In the genomic region with DNA sequence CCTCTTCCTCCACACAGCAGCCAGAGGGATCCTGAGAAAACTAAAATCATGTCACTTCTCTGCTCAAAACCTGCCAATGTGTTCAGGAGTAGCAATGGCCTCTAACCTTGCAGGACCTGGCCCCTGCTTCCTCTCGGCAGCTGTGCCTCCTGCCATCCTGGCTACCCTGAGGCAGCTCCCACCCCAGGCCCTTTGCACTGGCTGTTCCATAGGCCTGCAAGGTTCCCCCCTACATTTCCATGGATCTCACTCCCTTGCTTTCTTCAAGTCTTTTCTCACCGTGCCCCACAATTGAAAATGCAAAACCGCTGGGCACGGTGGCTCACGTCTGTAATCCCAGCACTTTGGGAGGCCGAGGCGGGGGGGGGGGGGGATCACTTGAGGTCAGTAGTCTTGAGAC, we compare ENCODE assay signal across 14 cellular contexts. TPM values are rescaled to one million over a fixed set of nuclear protein-coding genes. Genes with fewer than 3 reads are reported as not detected.
DNase-seq lines count a peak whose midpoint lies in the region; ATAC-seq, FAIRE-seq and TF ChIP-seq lines count a peak whose summit lies in the region.
"Had no signal": no experiment of that assay in that cellular context is flagged by ENCODE, and none has a peak within 500 bp of the region (broad histone marks: within the 10 kb centered on the region; RNA-seq: fewer than 3 reads in every experiment).

No MANE protein-coding gene starts in this region.

- peak overlapping the region; percentile 25; the same call in 1 of the 2 replicates for H2AK5ac ChIP-seq in IMR-90 (ENCODE audit: low read depth, low read length)

- H3K4me1 ChIP-seq in IMR-90 (ENCODE audit: control insufficient read depth, insufficient read depth, low read length) = peaks cover 7% of the 10 kb centered on the region; the same call in 1 of the 2 replicates
- peaks cover 26 to 55% of the 10 kb centered on the region in 2 experiments for H3K4me1 ChIP-seq in K562 (replicated peaks in 1 of 2; ENCODE audit: control insufficient read depth in 2 of 2, insufficient read depth in 2 of 2, low read length in 2 of 2)

- TF ChIP-seq RAD21 in IMR-90 (IDR thresholded peaks at IDR 0.05; ENCODE audit: low read length) (no peak), K562 (CRISPR knock-in tag; conservative IDR thresholded peaks at IDR 0.05 in 1 of 2, IDR thresholded peaks at IDR 0.05 in 1 of 2) (no peak), neural cell (conservative IDR thresholded peaks at IDR 0.05) (no peak)

- H4K8ac ChIP-seq in IMR-90 (ENCODE audit: low read depth in 2 of 2, low read length in 2 of 2) = no peak overlapping the region; a peak in 1 of 4 replicates

- H3K9ac ChIP-seq in IMR-90 (ENCODE audit: low read depth, low read length) (no peak overlapping the region), K562 (ENCODE audit: insufficient read depth in 1 of 2, low read depth in 2 of 2, low read length in 2 of 2) (peak overlapping the region; percentile 42 to 99; a peak in 3 of 4 replicates), neural cell (ENCODE audit: low read length) (no peak overlapping the region)

- TF ChIP-seq POLR2A in IMR-90 (IDR thresholded peaks at IDR 0.05; ENCODE audit: low read depth, low read length) (no peak), K562 (conservative IDR thresholded peaks at IDR 0.05) (no peak)

- no peaks in the 10 kb centered on the region for H3K9me3 Mint-ChIP-seq in T-helper 1 cell treated with Interleukin-12 subunit alpha and Interleukin-12 subunit beta and Interleukin-4 antibody, amounts not matched to agents 30 μg/mL and 1 μg/mL, for 36 hours

- H3K79me2 ChIP-seq in K562 (ENCODE audit: control insufficient read depth, insufficient read depth, low read length) = peaks cover 32% of the 10 kb centered on the region
- H3K79me2 ChIP-seq in neural cell (replicated peaks; ENCODE audit: insufficient read depth, low read length) = no peaks in the 10 kb centered on the region

- H3K4me1 Mint-ChIP-seq in T-helper 1 cell treated with Interleukin-12 subunit alpha and Interleukin-12 subunit beta and Interleukin-4 antibody, amounts not matched to agents 30 μg/mL and 1 μg/mL, for 36 hours (ENCODE audit: low read depth) = peaks cover 27% of the 10 kb centered on the region

- dilution Hi-C loops in IMR-90 (cut with HindIII; ENCODE audit: low sequenced_read_pairs, unreplicated experiment) = no loop called here

- H3K27me3 ChIP-seq in IMR-90 (ENCODE audit: control insufficient read depth, insufficient read depth, low read length) = no peaks in the 10 kb centered on the region
- H3K27me3 ChIP-seq in K562 (ENCODE audit: control insufficient read depth in 2 of 2, insufficient read depth in 2 of 2, low read length in 2 of 2) = no peaks in the 10 kb centered on the region
- no peaks in the 10 kb centered on the region for H3K27me3 ChIP-seq in neural cell (ENCODE audit: insufficient read depth, low read depth, low read length)

- no peak overlapping the region for H3K4ac ChIP-seq in IMR-90 (ENCODE audit: low read depth, low read length)

- H2BK120ac ChIP-seq in IMR-90 (ENCODE audit: low read depth, low read length) = no peak overlapping the region

- H3K18ac ChIP-seq in IMR-90 (ENCODE audit: low read depth, low read length) = no peak overlapping the region

- H3K36me3 ChIP-seq in IMR-90 (ENCODE audit: control insufficient read depth, insufficient read depth, low read length) (peaks cover 4% of the 10 kb centered on the region; the same call in 1 of the 2 replicates), K562 (ENCODE audit: control insufficient read depth, insufficient read depth, low read length) (peaks cover 4% of the 10 kb centered on the region), neural cell (ENCODE audit: insufficient read depth, low read length) (no peaks in the 10 kb centered on the region)

- peaks cover 13% of the 10 kb centered on the region for H3K36me3 Mint-ChIP-seq in T-helper 1 cell treated with Interleukin-12 subunit alpha and Interleukin-12 subunit beta and Interleukin-4 antibody, amounts not matched to agents 30 μg/mL and 1 μg/mL, for 36 hours (ENCODE audit: low read depth)

- H3K27ac ChIP-seq in IMR-90 (ENCODE audit: insufficient read depth, low read length) (no peak overlapping the region), K562 (ENCODE audit: extremely low read depth, low read depth, low read length) (peak overlapping the region; percentile 43; the same call in 2 of the 3 replicates), neural cell (ENCODE audit: low read length) (peak overlapping the region; percentile 89)
- H3K27ac ChIP-seq: psoas muscle, SK-N-MC had no signal

- 0 out of 2 replicates have a peak overlapping the region, but pooled peaks have one; percentile 17 for H3K23ac ChIP-seq in IMR-90 (ENCODE audit: low read depth, low read length)

- DNase-seq in T-helper 1 cell (no peak), IMR-90 (no peak), K562 (ENCODE audit: extremely low read depth in 1 of 4, low spot score in 3 of 4) (no peak), NCI-H1092 (lab: John Stamatoyannopoulos, UW) (no peak), G401 (ENCODE audit: low spot score) (no peak)
- DNase-seq: 8988T, cerebellar nuclear complex, DMS79 treated with DMSO at 0.1 percent for 48 hours, NCI-H345, psoas muscle had no signal

- H3F3A ChIP-seq in neural cell (ENCODE audit: insufficient read depth, low read length, poor library complexity, severe bottlenecking) = peaks cover 6% of the 10 kb centered on the region

- peaks cover 15% of the 10 kb centered on the region for H4K20me1 ChIP-seq in IMR-90 (ENCODE audit: insufficient read depth, low read length)
- no peaks in the 10 kb centered on the region for H4K20me1 ChIP-seq in K562 (replicated peaks; ENCODE audit: control insufficient read depth, insufficient read depth, low read length)
- H4K20me1 ChIP-seq in neural cell (ENCODE audit: insufficient read depth) = peaks cover 5% of the 10 kb centered on the region

- POLR2A ChIA-PET in IMR-90 (lab: Charles Lee; ENCODE audit: unreplicated experiment) = no interaction called here
- POLR2A ChIA-PET in K562 (lab: Yijun Ruan, JAX) = no interaction called here

- FAIRE-seq in K562 (lab: Jason Lieb, UNC) = no peak

- H3K56ac ChIP-seq in IMR-90 (ENCODE audit: extremely low read depth, insufficient read depth, low read length) = no peak overlapping the region

- in situ Hi-C loops in IMR-90 (cut with MboI; ENCODE audit: low sequenced_read_pairs) = no loop called here
- in situ Hi-C loops in K562 (cut with MboI) = no loop called here
- in situ Hi-C loops in G401 (cut with HindIII; ENCODE audit: low sequenced_read_pairs) = no loop called here

- H2BK20ac ChIP-seq in IMR-90 (ENCODE audit: low read depth, low read length) = no peak overlapping the region

- peak overlapping the region; percentile 62 for H3K14ac ChIP-seq in IMR-90 (replicated peaks; ENCODE audit: low read depth, low read length)

- H2AFZ ChIP-seq in IMR-90 (replicated peaks; ENCODE audit: low read length, poor library complexity) (peak overlapping the region; percentile 9), K562 (ENCODE audit: low read depth, low read length) (no peak overlapping the region), neural cell (ENCODE audit: low read depth, low read length) (no peak overlapping the region)

- H3K9me1 ChIP-seq in IMR-90 (ENCODE audit: insufficient read depth, low read length) (peaks cover 18% of the 10 kb centered on the region; the same call in 1 of the 2 replicates), K562 (ENCODE audit: control insufficient read depth, insufficient read depth, low read length) (no peaks in the 10 kb centered on the region)

- intact Hi-C loops in IMR-90 (cut with micrococcal nuclease) (no loop called here), K562 (cut with micrococcal nuclease) (loop anchor here (2.0 kb wide), 1 partner anchor 47 kb away; a partner anchor contains a TSS)

- H3K4me3 ChIP-seq in IMR-90 (ENCODE audit: insufficient read depth, low read depth, low read length) (no peak overlapping the region), K562 (peak overlapping the region; percentile 70; the same call in 1 of the 2 replicates), neural cell (ENCODE audit: low read length) (peak overlapping the region; percentile 90)

- no peak overlapping the region for H3K4me2 ChIP-seq in IMR-90 (ENCODE audit: low read depth, low read length)
- H3K4me2 ChIP-seq in K562 (ENCODE audit: insufficient read depth, low read length) = peak overlapping the region; percentile 97
- H3K4me2 ChIP-seq in neural cell (ENCODE audit: low read length) = no peak overlapping the region

- peaks cover 11 to 55% of the 10 kb centered on the region in 2 experiments; a peak in 3 of 4 replicates for H3K79me1 ChIP-seq in IMR-90 (ENCODE audit: low read depth in 1 of 2, low read length in 2 of 2)

- TF ChIP-seq EP300 in K562 (IDR thresholded peaks at IDR 0.05; ENCODE audit: low read length) = no peak
- no peak for TF ChIP-seq EP300 in neural cell (conservative IDR thresholded peaks at IDR 0.05; ENCODE audit: poor library complexity, severe bottlenecking)

- H4K5ac ChIP-seq in IMR-90 (ENCODE audit: low read depth, low read length) = no peak overlapping the region

- H3K27ac Mint-ChIP-seq in T-helper 1 cell treated with Interleukin-12 subunit alpha and Interleukin-12 subunit beta and Interleukin-4 antibody, amounts not matched to agents 30 μg/mL and 1 μg/mL, for 36 hours = no peak overlapping the region

- H2BK5ac ChIP-seq in IMR-90 (ENCODE audit: low read depth, low read length, poor library complexity, severe bottlenecking) = no peak overlapping the region

- TF ChIP-seq CTCF in IMR-90 (conservative IDR thresholded peaks at IDR 0.05; ENCODE audit: low read depth, low read length) (no peak), K562 (IDR thresholded peaks at IDR 0.05 in 2 of 3, conservative IDR thresholded peaks at IDR 0.05 in 1 of 3; ENCODE audit: insufficient read depth in 2 of 3, low read depth in 1 of 3, low read length in 3 of 3) (no peak), neural cell (IDR thresholded peaks at IDR 0.05; ENCODE audit: poor library complexity, severe bottlenecking) (no peak)

- no TSS peak for BruUV-seq in IMR-90 (replicated peaks; lab: Mats Ljungman, UMichigan)
- BruUV-seq in K562 (replicated peaks; lab: Mats Ljungman, UMichigan) = no TSS peak

- H3K9me2 ChIP-seq in neural cell (ENCODE audit: insufficient read depth, low read length) = no peaks in the 10 kb centered on the region

- H3K4me3 Mint-ChIP-seq in T-helper 1 cell treated with Interleukin-12 subunit alpha and Interleukin-12 subunit beta and Interleukin-4 antibody, amounts not matched to agents 30 μg/mL and 1 μg/mL, for 36 hours = peak overlapping the region; percentile 60

- H3K9me3 ChIP-seq in IMR-90 (ENCODE audit: control insufficient read depth, insufficient read depth, low read length) (no peaks in the 10 kb centered on the region), K562 (replicated peaks; ENCODE audit: control insufficient read depth, insufficient read depth, low read depth, low read length) (no peaks in the 10 kb centered on the region), neural cell (ENCODE audit: low read length) (no peaks in the 10 kb centered on the region)
- H3K9me3 ChIP-seq: psoas muscle had no signal

- ATAC-seq in IMR-90 (ENCODE audit: low read depth) (no peak), K562 (no peak), GM21526 (IDR thresholded peaks at IDR 0.05; ENCODE audit: low FRiP score, unreplicated experiment) (no peak)
- ATAC-seq: psoas muscle had no signal

- CTCF ChIA-PET in IMR-90 (lab: Yijun Ruan, JAX) (no interaction called here), K562 (lab: Yijun Ruan, JAX; ENCODE audit: low intra/inter-chr PET ratio) (no interaction called here)

- no peak overlapping the region for H2BK15ac ChIP-seq in IMR-90 (ENCODE audit: low read depth, low read length)

- WGBS in IMR-90 (ENCODE audit: extremely low coverage in 2 of 2, insufficient read length in 1 of 2), 2 experiments = 100% methylated on average over 1 of the region's 7 CpGs; no CpG with 5 or more reads in 1 of the 2 experiments
- WGBS in K562 (ENCODE audit: insufficient coverage, low coverage, missing lambda C conversion rate) = 22% methylated on average over 4 of the region's 7 CpGs

- peak overlapping the region; percentile 32 for H2AK9ac ChIP-seq in IMR-90 (replicated peaks; ENCODE audit: low read depth, low read length, poor library complexity)

- no peak overlapping the region for H4K91ac ChIP-seq in IMR-90 (ENCODE audit: insufficient read depth, low read depth, low read length)

- H3K27me3 Mint-ChIP-seq in T-helper 1 cell treated with Interleukin-12 subunit alpha and Interleukin-12 subunit beta and Interleukin-4 antibody, amounts not matched to agents 30 μg/mL and 1 μg/mL, for 36 hours (ENCODE audit: low read depth) = no peaks in the 10 kb centered on the region

RNA-seq across cellular contexts. Expression of a gene that starts 2.1 kb away (rescaled TPM):
- total RNA-seq in IMR-90 (2012; rRNA removed) (363 and 489 TPM in 2 replicates), K562 (2014; rRNA removed) (407 and 459 TPM in 2 replicates), K562 (2014; rRNA removed; fragmentation: Illumina TruSeq; extraction: Trizol) (340 and 344 TPM in 2 replicates), K562 (2015; rRNA removed; fragmentation: Illumina TruSeq; extraction: Trizol) (363 and 385 TPM in 2 replicates), K562 (2021) (346 and 350 TPM in 2 replicates)
- polyA plus RNA-seq in IMR-90 (2012; rRNA removed) (189 and 201 TPM in 2 replicates), K562 (2011; rRNA removed) (324 and 332 TPM in 2 replicates), K562 (2014; fragmentation: Illumina TruSeq; extraction: Trizol) (358 and 465 TPM in 2 replicates), K562 (2014; fragmentation: Nextera tagmentation; extraction: Ambion mirVana) (100 to 1,000 TPM in 1 of 2 experiments, 10 to 100 TPM in 1; 58.1 to 122 TPM), K562 (2014; rRNA removed) (353 and 363 TPM in 2 replicates), neural cell (161 and 174 TPM in 2 replicates)
- polyA plus RNA-seq in IMR-90 (2012; cell fraction: cytosol; rRNA removed) = 99.3 and 323 TPM in 2 replicates
- polyA plus RNA-seq in IMR-90 (2012; cell fraction: nucleus; rRNA removed; ENCODE audit: low replicate concordance) = 76.3 and 102 TPM in 2 replicates
- 306 and 548 TPM in 2 replicates for total RNA-seq in K562 (2011; cell fraction: chromatin; rRNA removed; ENCODE audit: low replicate concordance)
- 286 and 316 TPM in 2 replicates for total RNA-seq in K562 (2011; cell fraction: nucleolus; rRNA removed)
- total RNA-seq in K562 (2011; cell fraction: nucleoplasm; rRNA removed) = 232 and 255 TPM in 2 replicates
- 186 and 200 TPM in 2 replicates for polyA plus RNA-seq in K562 (2011; cell fraction: cytosol; rRNA removed)
- 175 and 176 TPM in 2 replicates for polyA plus RNA-seq in K562 (2011; cell fraction: nucleus; rRNA removed)
- 218 and 368 TPM in 2 replicates for polyA plus RNA-seq in K562 (2012)
- polyA minus RNA-seq in K562 (2011; rRNA and poly(A)+ RNA removed) = 415 and 509 TPM in 2 replicates
- 226 and 244 TPM in 2 replicates for polyA minus RNA-seq in K562 (2011; cell fraction: cytosol; rRNA and poly(A)+ RNA removed)
- 111 and 217 TPM in 2 replicates for polyA minus RNA-seq in K562 (2011; cell fraction: nucleus; rRNA and poly(A)+ RNA removed)
- polyA minus RNA-seq in neural cell = 116 and 139 TPM in 2 replicates
- total RNA-seq in G401 (2014; rRNA removed; shearing (Covaris generic)) = 241 and 363 TPM in 2 replicates

RNA-seq across cellular contexts. Expression of a gene that starts 18.0 kb away (rescaled TPM):
- total RNA-seq in IMR-90 (2012; rRNA removed) (2.5 and 4.2 TPM in 2 replicates), K562 (2014; rRNA removed) (60.0 and 64.5 TPM in 2 replicates), K562 (2014; rRNA removed; fragmentation: Illumina TruSeq; extraction: Trizol) (25.5 and 25.9 TPM in 2 replicates), K562 (2015; rRNA removed; fragmentation: Illumina TruSeq; extraction: Trizol) (42.3 and 50.0 TPM in 2 replicates), K562 (2021) (45.2 and 47.3 TPM in 2 replicates)
- polyA plus RNA-seq in IMR-90 (2012; rRNA removed) (9.3 and 10.9 TPM in 2 replicates), K562 (2011; rRNA removed) (26.4 and 31.0 TPM in 2 replicates), K562 (2014; fragmentation: Illumina TruSeq; extraction: Trizol) (13.4 and 19.4 TPM in 2 replicates), K562 (2014; fragmentation: Nextera tagmentation; extraction: Ambion mirVana) (1 to 10 TPM; 1.1 to 2.3 TPM), K562 (2014; rRNA removed) (45.7 and 54.9 TPM in 2 replicates), neural cell (19.9 and 30.8 TPM in 2 replicates)
- 8.0 and 18.4 TPM in 2 replicates for polyA plus RNA-seq in IMR-90 (2012; cell fraction: cytosol; rRNA removed)
- 21.0 and 35.8 TPM in 2 replicates for polyA plus RNA-seq in IMR-90 (2012; cell fraction: nucleus; rRNA removed; ENCODE audit: low replicate concordance)
- 63.3 and 92.7 TPM in 2 replicates for total RNA-seq in K562 (2011; cell fraction: chromatin; rRNA removed; ENCODE audit: low replicate concordance)
- total RNA-seq in K562 (2011; cell fraction: nucleolus; rRNA removed) = 79.2 and 103 TPM in 2 replicates
- total RNA-seq in K562 (2011; cell fraction: nucleoplasm; rRNA removed) = 54.7 and 61.3 TPM in 2 replicates
- 39.3 and 90.4 TPM in 2 replicates for polyA plus RNA-seq in K562 (2011; cell fraction: cytosol; rRNA removed)
- 128 and 166 TPM in 2 replicates for polyA plus RNA-seq in K562 (2011; cell fraction: nucleus; rRNA removed)
- polyA plus RNA-seq in K562 (2012) = 34.4 and 49.3 TPM in 2 replicates
- polyA minus RNA-seq in K562 (2011; rRNA and poly(A)+ RNA removed) = 12.7 and 14.8 TPM in 2 replicates
- polyA minus RNA-seq in K562 (2011; cell fraction: cytosol; rRNA and poly(A)+ RNA removed) = 16.8 and 23.4 TPM in 2 replicates
- 20.7 and 28.4 TPM in 2 replicates for polyA minus RNA-seq in K562 (2011; cell fraction: nucleus; rRNA and poly(A)+ RNA removed)
- polyA minus RNA-seq in neural cell = 7.8 and 8.2 TPM in 2 replicates
- total RNA-seq in G401 (2014; rRNA removed; shearing (Covaris generic)) = 85.0 and 93.2 TPM in 2 replicates

RNA-seq across cellular contexts. Expression of a gene that starts 22.6 kb away (rescaled TPM):
- 0.36 and 0.56 TPM in 2 replicates for total RNA-seq in IMR-90 (2012; rRNA removed)
- polyA plus RNA-seq in IMR-90 (2012; rRNA removed) = 2.3 and 2.5 TPM in 2 replicates
- polyA plus RNA-seq in IMR-90 (2012; cell fraction: cytosol; rRNA removed) = 1.7 and 2.4 TPM in 2 replicates
- polyA plus RNA-seq in IMR-90 (2012; cell fraction: nucleus; rRNA removed; ENCODE audit: low replicate concordance) = 11.8 and 27.1 TPM in 2 replicates
- 73.9 and 265 TPM in 2 replicates for total RNA-seq in K562 (2011; cell fraction: chromatin; rRNA removed; ENCODE audit: low replicate concordance)
- total RNA-seq in K562 (2011; cell fraction: nucleolus; rRNA removed) = 233 and 244 TPM in 2 replicates
- total RNA-seq in K562 (2011; cell fraction: nucleoplasm; rRNA removed) = 103 and 120 TPM in 2 replicates
- total RNA-seq in K562 (2014; rRNA removed) = 192 and 205 TPM in 2 replicates
- total RNA-seq in K562 (2014; rRNA removed; fragmentation: Illumina TruSeq; extraction: Trizol) = 25.5 and 39.3 TPM in 2 replicates
- 74.5 and 79.5 TPM in 2 replicates for total RNA-seq in K562 (2015; rRNA removed; fragmentation: Illumina TruSeq; extraction: Trizol)
- total RNA-seq in K562 (2021) = 249 and 275 TPM in 2 replicates
- polyA plus RNA-seq in K562 (2011; rRNA removed) = 79.7 and 134 TPM in 2 replicates
- polyA plus RNA-seq in K562 (2011; cell fraction: cytosol; rRNA removed) = 111 and 282 TPM in 2 replicates
- 306 and 623 TPM in 2 replicates for polyA plus RNA-seq in K562 (2011; cell fraction: nucleus; rRNA removed)
- polyA plus RNA-seq in K562 (2012) = 176 and 251 TPM in 2 replicates
- polyA plus RNA-seq in K562 (2014; fragmentation: Illumina TruSeq; extraction: Trizol) = 98.1 and 207 TPM in 2 replicates
- polyA plus RNA-seq in K562 (2014; fragmentation: Nextera tagmentation; extraction: Ambion mirVana) = 1 to 10 TPM; 3.2 to 7.2 TPM
- 169 and 202 TPM in 2 replicates for polyA plus RNA-seq in K562 (2014; rRNA removed)
- 29.0 and 41.3 TPM in 2 replicates for polyA minus RNA-seq in K562 (2011; rRNA and poly(A)+ RNA removed)
- polyA minus RNA-seq in K562 (2011; cell fraction: cytosol; rRNA and poly(A)+ RNA removed) = 111 and 123 TPM in 2 replicates
- 68.5 and 84.4 TPM in 2 replicates for polyA minus RNA-seq in K562 (2011; cell fraction: nucleus; rRNA and poly(A)+ RNA removed)
- 0.89 TPM in 1 of 2 replicates, not detected in the other for polyA plus RNA-seq in neural cell
- polyA minus RNA-seq in neural cell = 0.73 and 0.81 TPM in 2 replicates
- total RNA-seq in G401 (2014; rRNA removed; shearing (Covaris generic)) = 5.9 TPM in 1 of 2 replicates, not detected in the other

RNA-seq across cellular contexts. Expression of a gene that starts 42.1 kb away (rescaled TPM):
- 43.0 and 81.9 TPM in 2 replicates for total RNA-seq in IMR-90 (2012; rRNA removed)
- polyA plus RNA-seq in IMR-90 (2012; rRNA removed) = 63.2 and 64.2 TPM in 2 replicates
- 47.6 and 95.6 TPM in 2 replicates for polyA plus RNA-seq in IMR-90 (2012; cell fraction: cytosol; rRNA removed)
- polyA plus RNA-seq in IMR-90 (2012; cell fraction: nucleus; rRNA removed; ENCODE audit: low replicate concordance) = 119 and 279 TPM in 2 replicates
- total RNA-seq in K562 (2011; cell fraction: chromatin; rRNA removed; ENCODE audit: low replicate concordance) = 28.5 and 90.3 TPM in 2 replicates
- total RNA-seq in K562 (2011; cell fraction: nucleolus; rRNA removed) = 64.9 and 73.8 TPM in 2 replicates
- total RNA-seq in K562 (2011; cell fraction: nucleoplasm; rRNA removed) = 45.8 and 49.8 TPM in 2 replicates
- total RNA-seq in K562 (2014; rRNA removed) = 27.4 and 37.3 TPM in 2 replicates
- total RNA-seq in K562 (2014; rRNA removed; fragmentation: Illumina TruSeq; extraction: Trizol) = 17.3 and 17.5 TPM in 2 replicates
- total RNA-seq in K562 (2015; rRNA removed; fragmentation: Illumina TruSeq; extraction: Trizol) = 23.1 and 25.3 TPM in 2 replicates
- 36.1 and 41.7 TPM in 2 replicates for total RNA-seq in K562 (2021)
- 23.3 and 42.4 TPM in 2 replicates for polyA plus RNA-seq in K562 (2011; rRNA removed)
- polyA plus RNA-seq in K562 (2011; cell fraction: cytosol; rRNA removed) = 43.7 and 69.5 TPM in 2 replicates
- polyA plus RNA-seq in K562 (2011; cell fraction: nucleus; rRNA removed) = 169 and 180 TPM in 2 replicates
- polyA plus RNA-seq in K562 (2012) = 34.2 and 65.9 TPM in 2 replicates
- 21.2 and 33.3 TPM in 2 replicates for polyA plus RNA-seq in K562 (2014; fragmentation: Illumina TruSeq; extraction: Trizol)
- polyA plus RNA-seq in K562 (2014; fragmentation: Nextera tagmentation; extraction: Ambion mirVana) = 1 to 10 TPM; 4.6 to 8.1 TPM
- polyA plus RNA-seq in K562 (2014; rRNA removed) = 38.4 and 39.2 TPM in 2 replicates
- 12.1 and 14.9 TPM in 2 replicates for polyA minus RNA-seq in K562 (2011; rRNA and poly(A)+ RNA removed)
- 13.6 and 20.9 TPM in 2 replicates for polyA minus RNA-seq in K562 (2011; cell fraction: cytosol; rRNA and poly(A)+ RNA removed)
- polyA minus RNA-seq in K562 (2011; cell fraction: nucleus; rRNA and poly(A)+ RNA removed) = 22.1 and 30.3 TPM in 2 replicates
- 67.2 and 75.8 TPM in 2 replicates for polyA plus RNA-seq in neural cell
- polyA minus RNA-seq in neural cell = 17.0 and 23.3 TPM in 2 replicates
- total RNA-seq in G401 (2014; rRNA removed; shearing (Covaris generic)) = 28.9 and 46.2 TPM in 2 replicates

RNA-seq across cellular contexts. Expression of a gene that starts 42.2 kb away (rescaled TPM):
- total RNA-seq in IMR-90 (2012; rRNA removed) = 21.3 and 24.4 TPM in 2 replicates
- 44.6 and 55.3 TPM in 2 replicates for polyA plus RNA-seq in IMR-90 (2012; rRNA removed)
- 70.5 and 80.0 TPM in 2 replicates for polyA plus RNA-seq in IMR-90 (2012; cell fraction: cytosol; rRNA removed)
- 64.5 and 161 TPM in 2 replicates for polyA plus RNA-seq in IMR-90 (2012; cell fraction: nucleus; rRNA removed; ENCODE audit: low replicate concordance)
- 74.2 and 269 TPM in 2 replicates for total RNA-seq in K562 (2011; cell fraction: chromatin; rRNA removed; ENCODE audit: low replicate concordance)
- total RNA-seq in K562 (2011; cell fraction: nucleolus; rRNA removed) = 230 and 279 TPM in 2 replicates
- 112 and 146 TPM in 2 replicates for total RNA-seq in K562 (2011; cell fraction: nucleoplasm; rRNA removed)
- 92.6 and 132 TPM in 2 replicates for total RNA-seq in K562 (2014; rRNA removed)
- total RNA-seq in K562 (2014; rRNA removed; fragmentation: Illumina TruSeq; extraction: Trizol) = 21.1 and 25.7 TPM in 2 replicates
- total RNA-seq in K562 (2015; rRNA removed; fragmentation: Illumina TruSeq; extraction: Trizol) = 49.9 and 50.6 TPM in 2 replicates
- 87.5 and 89.5 TPM in 2 replicates for total RNA-seq in K562 (2021)
- polyA plus RNA-seq in K562 (2011; rRNA removed) = 37.4 and 48.0 TPM in 2 replicates
- 58.1 and 156 TPM in 2 replicates for polyA plus RNA-seq in K562 (2011; cell fraction: cytosol; rRNA removed)
- polyA plus RNA-seq in K562 (2011; cell fraction: nucleus; rRNA removed) = 132 and 213 TPM in 2 replicates
- 56.4 and 102 TPM in 2 replicates for polyA plus RNA-seq in K562 (2012)
- 24.0 and 43.1 TPM in 2 replicates for polyA plus RNA-seq in K562 (2014; fragmentation: Illumina TruSeq; extraction: Trizol)
- polyA plus RNA-seq in K562 (2014; fragmentation: Nextera tagmentation; extraction: Ambion mirVana) = 10 to 100 TPM in 1 of 2 experiments, 1 to 10 TPM in 1; 6.3 to 16.3 TPM
- polyA plus RNA-seq in K562 (2014; rRNA removed) = 83.6 and 88.5 TPM in 2 replicates
- polyA minus RNA-seq in K562 (2011; rRNA and poly(A)+ RNA removed) = 13.9 and 15.0 TPM in 2 replicates
- polyA minus RNA-seq in K562 (2011; cell fraction: cytosol; rRNA and poly(A)+ RNA removed) = 32.9 and 34.8 TPM in 2 replicates
- polyA minus RNA-seq in K562 (2011; cell fraction: nucleus; rRNA and poly(A)+ RNA removed) = 75.9 and 84.7 TPM in 2 replicates
- 47.3 and 62.1 TPM in 2 replicates for polyA plus RNA-seq in neural cell
- 16.4 and 21.2 TPM in 2 replicates for polyA minus RNA-seq in neural cell
- 33.3 and 34.2 TPM in 2 replicates for total RNA-seq in G401 (2014; rRNA removed; shearing (Covaris generic))

Comparison
In these comparisons a context has a peak if more than half of its experiments do, and no peak if none do; other contexts are left out.
1. H3K9ac ChIP-seq: peak in K562 (2 of 2); none in IMR-90 (single experiment) and neural cell (single experiment).